Comparison of ENCODE assay signal across 8 cellular contexts in the genomic region with DNA sequence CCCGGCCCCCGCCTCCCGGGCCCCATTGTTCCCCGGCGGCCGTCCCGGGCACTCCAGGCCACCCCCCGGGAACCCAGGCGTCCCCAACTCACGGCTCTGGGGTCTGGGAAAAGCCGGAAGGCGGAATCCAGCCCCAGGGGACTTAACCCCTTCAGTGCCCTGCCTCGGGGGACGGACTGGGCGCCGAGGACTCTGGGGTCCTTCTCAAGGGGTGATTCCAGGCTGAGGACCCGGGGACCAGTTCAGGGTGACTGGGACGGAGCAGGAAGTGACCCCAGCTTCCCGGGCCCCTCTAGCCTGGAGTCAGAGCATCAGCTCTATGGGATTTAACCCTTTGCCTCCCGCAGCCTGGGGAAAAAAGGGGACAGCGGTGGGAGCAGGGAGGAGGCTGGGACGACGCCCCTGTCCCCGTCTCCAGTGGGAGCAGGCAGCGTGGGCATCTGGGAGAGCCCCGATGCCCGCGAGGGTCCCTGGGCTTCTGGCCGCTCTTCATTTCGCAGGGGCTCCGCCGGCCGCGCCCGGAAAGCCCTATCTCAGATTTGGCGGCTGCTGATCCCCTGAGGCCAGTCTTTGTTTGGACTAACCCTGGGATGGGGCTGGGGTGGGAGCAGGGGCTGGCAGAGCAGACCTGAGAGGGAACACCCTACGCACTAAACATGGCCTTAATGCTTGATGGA. TPM values are rescaled to one million over a fixed set of nuclear protein-coding genes. Genes with fewer than 3 reads are reported as not detected.
DNase-seq lines count a peak whose midpoint lies in the region; ATAC-seq and TF ChIP-seq lines count a peak whose summit lies in the region.

A gene (minus strand): TSS at position 270 of the 677 bp plus-strand sequence. CDS start 2,723 bp downstream, outside the sequence.

- H3K36me3 ChIP-seq in GM06990 (ENCODE audit: control insufficient read depth, insufficient read depth, low read length) (no peaks in the 10 kb centered on the region), urinary bladder (ENCODE audit: insufficient read depth) (no peaks in the 10 kb centered on the region)

- H3K27ac ChIP-seq in 22Rv1: peak within 1 kb of the TSS; percentile 50
- peak within 1 kb of the TSS; percentile 55 for H3K27ac ChIP-seq in urinary bladder (ENCODE audit: low read depth)

- intact Hi-C loops in activated T-helper 2 cell treated with anti-CD3 and anti-CD28 coated beads, Interferon-gamma antibody, Interleukin-2, Interleukin-4, amounts not matched to agents 10 μg/mL and 5 μg/mL and 100 μg/mL, durations not matched to agents 14 hours and 24 hours and 36 hours (cut with micrococcal nuclease): no loop called here

- no peaks in the 10 kb centered on the region for H3K36me3 Mint-ChIP-seq in activated T-helper 2 cell treated with anti-CD3 and anti-CD28 coated beads, Interferon-gamma antibody, Interleukin-2, Interleukin-4, amounts not matched to agents 10 μg/mL and 5 μg/mL and 100 μg/mL, durations not matched to agents 14 hours and 24 hours and 36 hours (ENCODE audit: low read depth)
- peaks cover 0 to 3% (median 2%) of the 10 kb centered on the region in 3 donors for H3K36me3 Mint-ChIP-seq in naive thymus-derived CD8-positive, alpha-beta T cell

- peak within 1 kb of the TSS; percentile 51 for H3K4me3 Mint-ChIP-seq in activated T-helper 2 cell treated with anti-CD3 and anti-CD28 coated beads, Interferon-gamma antibody, Interleukin-2, Interleukin-4, amounts not matched to agents 10 μg/mL and 5 μg/mL and 100 μg/mL, durations not matched to agents 14 hours and 24 hours and 36 hours (ENCODE audit: low read depth)
- peak within 1 kb of the TSS; percentile 82 to 93 (median 87) for H3K4me3 Mint-ChIP-seq in naive thymus-derived CD8-positive, alpha-beta T cell

- H3K9me3 Mint-ChIP-seq in activated T-helper 2 cell treated with anti-CD3 and anti-CD28 coated beads, Interferon-gamma antibody, Interleukin-2, Interleukin-4, amounts not matched to agents 10 μg/mL and 5 μg/mL and 100 μg/mL, durations not matched to agents 14 hours and 24 hours and 36 hours: no peaks in the 10 kb centered on the region
- H3K9me3 Mint-ChIP-seq in naive thymus-derived CD8-positive, alpha-beta T cell: no peaks in the 10 kb centered on the region

- peaks cover 33% of the 10 kb centered on the region for H3K27me3 Mint-ChIP-seq in activated T-helper 2 cell treated with anti-CD3 and anti-CD28 coated beads, Interferon-gamma antibody, Interleukin-2, Interleukin-4, amounts not matched to agents 10 μg/mL and 5 μg/mL and 100 μg/mL, durations not matched to agents 14 hours and 24 hours and 36 hours (ENCODE audit: low read depth)
- peaks cover 0 to 3% (median 0%) of the 10 kb centered on the region in 5 donors for H3K27me3 Mint-ChIP-seq in naive thymus-derived CD8-positive, alpha-beta T cell

- peak; percentile 60 to 65 for ATAC-seq in naive thymus-derived CD8-positive, alpha-beta T cell

- TF ChIP-seq CTCF in 22Rv1 (IDR thresholded peaks at IDR 0.05): no peak
- no peak for TF ChIP-seq CTCF in GM06990 (IDR thresholded peaks at IDR 0.05; ENCODE audit: insufficient read depth, low read length, poor library complexity, severe bottlenecking)

- no peak for DNase-seq in GM06990 (ENCODE audit: extremely low read depth, insufficient read length)
- peak; percentile 76 for DNase-seq in NCI-H345 (lab: John Stamatoyannopoulos, UW)
- no peak for DNase-seq in activated T-helper 2 cell treated with anti-CD3 and anti-CD28 coated beads, Interferon-gamma antibody, Interleukin-2, Interleukin-4, amounts not matched to agents 10 μg/mL and 5 μg/mL and 100 μg/mL, durations not matched to agents 14 hours and 24 hours and 36 hours (ENCODE audit: low spot score)
- DNase-seq in foreskin melanocyte: peak; percentile 42
- peak in 9 of 10 donors; percentile 12 to 67 (median 28) for DNase-seq in naive thymus-derived CD8-positive, alpha-beta T cell
- no peak for DNase-seq in OCI-M2 (lab: John Stamatoyannopoulos, UW; ENCODE audit: unreplicated experiment)

- POLR2A ChIA-PET in naive thymus-derived CD8-positive, alpha-beta T cell (lab: Charles Lee): interaction anchor here (1.0 to 2.4 kb wide), 3 partner anchors 9 to 88 kb away, joined by 3 to 34 read pairs (median 4); no protein-coding TSS in a partner anchor

- H3K4me1 Mint-ChIP-seq in activated T-helper 2 cell treated with anti-CD3 and anti-CD28 coated beads, Interferon-gamma antibody, Interleukin-2, Interleukin-4, amounts not matched to agents 10 μg/mL and 5 μg/mL and 100 μg/mL, durations not matched to agents 14 hours and 24 hours and 36 hours (ENCODE audit: low read depth): peaks cover 1% of the 10 kb centered on the region
- H3K4me1 Mint-ChIP-seq in naive thymus-derived CD8-positive, alpha-beta T cell: peaks cover 12 to 31% (median 21%) of the 10 kb centered on the region in 4 donors

- peak within 1 kb of the TSS; percentile 65 for H3K4me3 ChIP-seq in GM06990 (replicated peaks; ENCODE audit: low read depth, low read length)
- peak within 1 kb of the TSS; percentile 97 for H3K4me3 ChIP-seq in urinary bladder (ENCODE audit: low read depth, low read length)

- H3K27me3 ChIP-seq in GM06990 (replicated peaks; ENCODE audit: control insufficient read depth, insufficient read depth, low read length): no peaks in the 10 kb centered on the region

- under 1% methylated on average over 37 of the region's 37 CpGs for WGBS in urinary bladder

- no peak within 1 kb of the TSS for H3K27ac Mint-ChIP-seq in activated T-helper 2 cell treated with anti-CD3 and anti-CD28 coated beads, Interferon-gamma antibody, Interleukin-2, Interleukin-4, amounts not matched to agents 10 μg/mL and 5 μg/mL and 100 μg/mL, durations not matched to agents 14 hours and 24 hours and 36 hours
- peak within 1 kb of the TSS in 9 of 10 donors; percentile 6 to 86 (median 80) for H3K27ac Mint-ChIP-seq in naive thymus-derived CD8-positive, alpha-beta T cell

- H3K4me1 ChIP-seq in urinary bladder (ENCODE audit: insufficient read depth): no peaks in the 10 kb centered on the region

RNA-seq across cellular contexts. Expression of the gene that starts here (rescaled TPM):
- 0.78 and 0.82 TPM in 2 replicates for total RNA-seq in activated T-helper 2 cell treated with anti-CD3 and anti-CD28 coated beads, Interferon-gamma antibody, Interleukin-2, Interleukin-4, amounts not matched to agents 10 μg/mL and 5 μg/mL and 100 μg/mL, durations not matched to agents 14 hours and 24 hours and 36 hours
- total RNA-seq in naive thymus-derived CD8-positive, alpha-beta T cell: 1 to 10 TPM; 9.3 to 10.0 TPM
- polyA plus RNA-seq in naive thymus-derived CD8-positive, alpha-beta T cell: 1 to 10 TPM in 1 of 3 donors, under 1 TPM in 2; 0.17 to 2.5 (median 0.91) TPM
- 7.2 TPM for total RNA-seq in urinary bladder
- 11.2 TPM for polyA plus RNA-seq in urinary bladder

Comparison
In these comparisons a context has a peak if more than half of its experiments do, and no peak if none do; other contexts are left out.
1. DNase-seq: peak in NCI-H345 (single experiment), foreskin melanocyte (single experiment) and naive thymus-derived CD8-positive, alpha-beta T cell (9 of 10); none in GM06990 (single experiment), activated T-helper 2 cell treated with anti-CD3 and anti-CD28 coated beads, Interferon-gamma antibody, Interleukin-2, Interleukin-4, amounts not matched to agents 10 μg/mL and 5 μg/mL and 100 μg/mL, durations not matched to agents 14 hours and 24 hours and 36 hours (single experiment) and OCI-M2 (single experiment).